1 cellular context compared by ENCODE assay signal in the genomic region with DNA sequence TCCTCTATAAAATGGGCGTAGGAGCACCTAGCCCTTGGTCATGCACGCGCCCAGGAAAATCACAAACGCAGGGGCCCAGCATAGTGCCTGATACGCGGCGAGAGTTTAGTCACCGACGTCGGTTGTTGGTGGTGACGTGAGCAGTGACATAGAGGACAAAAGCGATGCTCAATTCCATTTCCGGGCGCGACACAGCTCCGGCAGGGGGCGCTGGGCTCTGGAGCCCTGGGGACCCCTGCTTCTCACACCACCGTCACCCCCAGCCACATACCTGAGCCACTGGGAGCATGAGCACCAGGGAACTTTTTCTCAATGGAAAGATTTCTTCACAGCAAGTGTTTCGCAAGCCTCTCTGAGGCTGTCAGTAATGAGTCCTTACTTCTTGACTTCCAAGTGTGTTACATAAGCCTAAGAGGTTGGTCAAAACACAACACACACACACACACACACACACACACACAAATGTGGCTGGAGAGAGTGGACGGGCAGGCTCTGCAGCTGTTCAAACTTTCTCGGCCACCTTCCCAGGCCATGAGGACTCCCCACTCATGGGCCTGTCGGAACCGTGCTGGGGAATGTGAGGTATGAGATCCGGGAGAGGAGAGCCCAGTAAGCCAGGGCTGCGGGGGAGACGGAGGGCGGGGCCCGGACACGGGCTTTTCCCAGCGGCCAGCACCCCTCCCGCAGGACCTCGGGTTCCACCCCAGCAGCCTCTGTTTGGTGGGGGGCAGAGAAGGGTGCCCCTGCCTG.
TF ChIP-seq lines count a peak whose summit lies in the region.

No MANE protein-coding gene starts in this region.

TF ChIP-seq in endothelial cell of umbilical vein, 7 proteins besides CTCF, POLR2A, EP300 and RAD21 (continued from another document):
- TF ChIP-seq POLR2AphosphoS5 (IDR thresholded peaks at IDR 0.05; ENCODE audit: insufficient read depth, low read depth, low read length) = peak; percentile 27
